Comparison of ENCODE assay signal across 27 cellular contexts in the genomic region with DNA sequence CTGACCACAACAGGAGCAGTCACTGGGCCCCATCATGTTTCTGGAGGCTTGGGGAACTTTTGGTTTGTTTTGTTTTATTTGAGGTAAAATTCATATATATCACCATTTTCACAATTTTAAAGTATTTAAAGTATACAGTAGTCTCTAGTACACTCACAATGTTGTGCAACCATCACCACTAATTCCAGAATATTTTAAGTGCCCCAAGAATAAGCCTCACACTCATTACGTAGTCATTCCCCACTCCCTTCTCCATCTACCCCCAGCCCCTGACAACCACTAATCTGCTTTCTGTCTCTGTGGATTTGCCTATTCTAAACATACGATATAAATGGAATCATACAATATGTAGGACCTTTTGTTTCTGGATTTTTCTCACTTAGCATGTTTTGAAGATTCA.
"Had no signal": no experiment of that assay in that cellular context is flagged by ENCODE, and none has a peak within 500 bp of the region (broad histone marks: within the 10 kb centered on the region; RNA-seq: fewer than 3 reads in every experiment).

No MANE protein-coding gene starts in this region.

- H3K27me3 Mint-ChIP-seq: naive thymus-derived CD8-positive, alpha-beta T cell; stimulated activated naive CD8-positive, alpha-beta T cell treated with anti-CD3 and anti-CD28 coated beads, Interleukin-15, Interleukin-2, amounts not matched to agents 100 ng/mL and 50 ng/mL, for 24 hours had no signal

- H3K9me3 Mint-ChIP-seq: nephron; stimulated activated naive CD8-positive, alpha-beta T cell treated with anti-CD3 and anti-CD28 coated beads, Interleukin-15, Interleukin-2, amounts not matched to agents 100 ng/mL and 50 ng/mL, for 24 hours had no signal

- H3K4me3 ChIP-seq: left lung, lower lobe of right lung, pancreas, prostate gland, spleen, suprapubic skin, thoracic aorta, tibial artery, upper lobe of right lung had no signal

- H3K4me1 ChIP-seq: left lung, lower lobe of right lung, pancreas, prostate gland, spleen, suprapubic skin, tibial artery, upper lobe of right lung had no signal

- H3K27me3 ChIP-seq: left lung, pancreas, spleen, suprapubic skin, tibial artery, upper lobe of right lung had no signal

- H3K4me3 Mint-ChIP-seq: immature natural killer cell; naive thymus-derived CD8-positive, alpha-beta T cell; nephron; neural crest cell; stimulated activated effector memory CD8-positive, alpha-beta T cell treated with anti-CD3 and anti-CD28 coated beads, Interleukin-12 subunit alpha, Interleukin-12 subunit beta, amount 100 ng/mL, for 72 hours; stimulated activated naive CD8-positive, alpha-beta T cell treated with anti-CD3 and anti-CD28 coated beads, Interleukin-15, Interleukin-2, amounts not matched to agents 100 ng/mL and 50 ng/mL, for 24 hours had no signal

- H3K27ac ChIP-seq: left lung, lower lobe of right lung, pancreas, prostate gland, spleen, suprapubic skin, thoracic aorta, tibial artery, upper lobe of right lung had no signal

- DNase-seq: immature natural killer cell; kidney; left colon; left lung; lower lobe of right lung; mammary epithelial cell; mesenchymal stem cell; naive thymus-derived CD8-positive, alpha-beta T cell; nucleus accumbens; pancreas; posterior cingulate gyrus; retina; right cardiac atrium; small intestine; spleen; stimulated activated CD4-positive, alpha-beta T cell treated with anti-CD3 and anti-CD28 coated beads, Interleukin-4, amount 100 ng/mL, for 24 hours; stimulated activated naive CD4-positive, alpha-beta T cell; tibial artery; trophoblast cell; upper lobe of right lung had no signal

- H3K4me1 Mint-ChIP-seq: immature natural killer cell; naive thymus-derived CD8-positive, alpha-beta T cell; nephron; neural crest cell; stimulated activated effector memory CD8-positive, alpha-beta T cell treated with anti-CD3 and anti-CD28 coated beads, Interleukin-12 subunit alpha, Interleukin-12 subunit beta, amount 100 ng/mL, for 72 hours had no signal

- H3K36me3 ChIP-seq: lower lobe of right lung, pancreas, prostate gland, suprapubic skin, thoracic aorta, upper lobe of right lung had no signal

- H3K27ac Mint-ChIP-seq: immature natural killer cell; naive thymus-derived CD8-positive, alpha-beta T cell; nephron; stimulated activated effector memory CD8-positive, alpha-beta T cell treated with anti-CD3 and anti-CD28 coated beads, Interleukin-12 subunit alpha, Interleukin-12 subunit beta, amount 100 ng/mL, for 72 hours; stimulated activated naive CD8-positive, alpha-beta T cell treated with anti-CD3 and anti-CD28 coated beads, Interleukin-15, Interleukin-2, amounts not matched to agents 100 ng/mL and 50 ng/mL, for 24 hours had no signal

- H3K9me3 ChIP-seq: left lung, lower lobe of right lung, pancreas, prostate gland, spleen, suprapubic skin, thoracic aorta, tibial artery, upper lobe of right lung had no signal
